In the genomic region with DNA sequence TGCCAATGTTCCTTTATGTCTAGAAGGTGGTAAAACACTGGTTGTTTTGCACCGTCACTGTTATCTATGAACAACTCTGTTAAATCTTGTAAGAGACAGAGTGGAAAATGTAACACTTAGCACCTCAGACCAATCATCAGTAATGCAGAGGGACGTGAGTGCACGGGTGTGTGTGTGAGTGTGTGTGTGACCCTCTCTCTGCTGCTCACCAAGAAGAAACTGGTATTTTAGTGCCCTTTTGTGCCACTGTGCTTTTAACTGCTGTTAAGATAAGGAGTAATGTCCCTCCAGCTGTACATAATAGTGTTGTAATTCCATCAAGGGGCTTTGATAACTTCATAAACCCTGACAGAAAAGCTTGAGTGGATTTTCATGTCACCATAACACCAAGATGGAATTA, we compare ENCODE assay signal across 22 cellular contexts.
"Had no signal": no experiment of that assay in that cellular context is flagged by ENCODE, and none has a peak within 500 bp of the region (broad histone marks: within the 10 kb centered on the region; RNA-seq: fewer than 3 reads in every experiment).

No MANE protein-coding gene starts in this region.

- ATAC-seq: activated CD8-positive, alpha-beta T cell treated with anti-CD3 and anti-CD28 coated beads, Interleukin-2, amount 10 ng/mL, durations not matched to agents 7 days and 5 days; activated naive CD8-positive, alpha-beta T cell treated with anti-CD3 and anti-CD28 coated beads, Interleukin-2, amount 50 U/mL, for 24 hours; lower lobe of right lung; right lobe of liver; stimulated activated naive B cell treated with anti-CD40 and anti-IgM and Interleukin-4, amounts not matched to agents 10 μg/mL and 1 μg/mL and 100 μg/mL, for 72 hours had no signal

- H3K36me3 ChIP-seq: esophagus muscularis mucosa, lower lobe of right lung, right lobe of liver, transverse colon, uterus, WERI-Rb-1 had no signal

- H3K4me3 ChIP-seq: coronary artery, esophagus muscularis mucosa, lower lobe of right lung, right lobe of liver, skin epidermis, transverse colon, uterus had no signal

- H3K4me1 ChIP-seq: lower lobe of right lung, parathyroid adenoma, right lobe of liver, transverse colon, uterus had no signal

- H3K27ac ChIP-seq: coronary artery, esophagus muscularis mucosa, lower lobe of right lung, parathyroid adenoma, right lobe of liver, skin epidermis, transverse colon, uterus, WERI-Rb-1 had no signal

- H3K9me3 ChIP-seq: right lobe of liver, transverse colon, uterus had no signal

- DNase-seq: activated CD4-positive, alpha-beta T cell treated with anti-CD3 and anti-CD28 coated beads for 1 hour; activated CD4-positive, alpha-beta T cell treated with anti-CD3 and anti-CD28 coated beads, Interleukin-2, amount 50 U/mL, for 1 hour; activated CD8-positive, alpha-beta T cell treated with anti-CD3 and anti-CD28 coated beads, Interleukin-2, amount 10 ng/mL, durations not matched to agents 7 days and 5 days; activated gamma-delta T cell; activated naive CD4-positive, alpha-beta T cell treated with anti-CD3 and anti-CD28 coated beads, Interleukin-2, amount 50 U/mL, for 16 hours; activated naive CD8-positive, alpha-beta T cell treated with anti-CD3 and anti-CD28 coated beads, Interleukin-2, amount 50 U/mL, for 24 hours; cerebellar nuclear complex; hypothalamus; lower lobe of right lung; naive B cell; nucleus accumbens; right lobe of liver; stimulated activated CD4-positive, alpha-beta T cell treated with anti-CD3 and anti-CD28 coated beads, Interleukin-15, amount 100 ng/mL, for 24 hours; stimulated activated CD8-positive, alpha-beta memory T cell treated with anti-CD3 and anti-CD28 coated beads, Interleukin-4, amount 100 ng/mL, for 48 hours; stimulated activated naive B cell treated with anti-CD40 and anti-IgM and Interleukin-4, amounts not matched to agents 10 μg/mL and 1 μg/mL and 100 μg/mL, for 72 hours; transverse colon; uterus; WERI-Rb-1 had no signal
